In genomic region chr14:65958664-65959562, GRCh38 we compare ENCODE assay signal across 8 cellular contexts.
A peak's percentile ranks its signal among the peaks of the same experiment; 100 is the strongest.
DNase-seq lines count a peak whose midpoint lies in the region; ATAC-seq, FAIRE-seq and TF ChIP-seq lines count a peak whose summit lies in the region.

No MANE protein-coding gene starts in this region.

- TF ChIP-seq CTCF in epithelial cell of proximal tubule (conservative IDR thresholded peaks at IDR 0.05; ENCODE audit: low read depth, low read length), result peak; percentile 53
- peak; percentile 41 to 58 (median 57) for TF ChIP-seq CTCF in nephron (IDR thresholded peaks at IDR 0.05; ENCODE audit: unreplicated experiment in 3 of 3)

- H3K27ac Mint-ChIP-seq in nephron, result no peak overlapping the region

- peaks cover 22% of the 10 kb centered on the region for H3K4me1 Mint-ChIP-seq in nephron

- no peaks in the 10 kb centered on the region for H3K9me3 Mint-ChIP-seq in nephron

- H3K27me3 Mint-ChIP-seq in nephron (ENCODE audit: low read depth), result peaks cover 14% of the 10 kb centered on the region

- no peaks in the 10 kb centered on the region for H3K36me3 Mint-ChIP-seq in nephron (ENCODE audit: low read depth)

- DNase-seq in AML-193 (lab: John Stamatoyannopoulos, UW), result peak; percentile 0 to 17
- peak; percentile 17 for DNase-seq in GM18507 (ENCODE audit: extremely low spot score, insufficient read length, low read depth)
- DNase-seq in HT-29 (ENCODE audit: low spot score), result peak; percentile 6
- peak; percentile 7 for DNase-seq in RCC 7860 (ENCODE audit: low spot score)
- DNase-seq in epithelial cell of proximal tubule (ENCODE audit: low read depth), result no peak
- DNase-seq in cortex of kidney (lab: John Stamatoyannopoulos, UW), result no peak

- H3K4me3 Mint-ChIP-seq in nephron, result no peak overlapping the region

- ATAC-seq in GM21717 (IDR thresholded peaks at IDR 0.05; ENCODE audit: unreplicated experiment), result no peak

- H3K4me3 ChIP-seq in epithelial cell of proximal tubule (ENCODE audit: low read depth, low read length), result no peak overlapping the region

- FAIRE-seq in GM18507 (lab: Jason Lieb, UNC) (peak; percentile 90), RCC 7860 (lab: Jason Lieb, UNC) (no peak)

Comparison
In these comparisons a context has a peak if more than half of its experiments do, and no peak if none do; other contexts are left out.
1. DNase-seq: peak in AML-193 (2 of 2), GM18507 (single experiment), HT-29 (single experiment) and RCC 7860 (single experiment); none in epithelial cell of proximal tubule (single experiment) and cortex of kidney (single experiment).